ENCODE assay signal across 13 cellular contexts in genomic region chr10:132305654-132306340, GRCh38. TPM values are rescaled to one million over a fixed set of nuclear protein-coding genes. Genes with fewer than 3 reads are reported as not detected.
DNase-seq lines count a peak whose midpoint lies in the region; ATAC-seq and TF ChIP-seq lines count a peak whose summit lies in the region.
"Had no signal": no experiment of that assay in that cellular context is flagged by ENCODE, and none has a peak within 500 bp of the region (broad histone marks: within the 10 kb centered on the region; RNA-seq: fewer than 3 reads in every experiment).

No MANE protein-coding gene starts in this region.

- H3K27me3 Mint-ChIP-seq in CD4-positive, alpha-beta memory T cell: peaks cover 0 to 3% of the 10 kb centered on the region in 2 donors
- no peaks in the 10 kb centered on the region for H3K27me3 Mint-ChIP-seq in central memory CD8-positive, alpha-beta T cell
- peaks cover 76% of the 10 kb centered on the region for H3K27me3 Mint-ChIP-seq in nephron progenitor cell (ENCODE audit: low read depth, poor library complexity)

- no peaks in the 10 kb centered on the region for H3K9me2 ChIP-seq in HCT116 (ENCODE audit: insufficient read depth)

- H3K4me1 Mint-ChIP-seq in CD4-positive, alpha-beta memory T cell: peaks cover 2 to 8% (median 6%) of the 10 kb centered on the region in 4 donors
- peaks cover 6% of the 10 kb centered on the region for H3K4me1 Mint-ChIP-seq in central memory CD8-positive, alpha-beta T cell
- peaks cover 23% of the 10 kb centered on the region for H3K4me1 Mint-ChIP-seq in nephron progenitor cell

- CTCF ChIA-PET in CD4-positive, alpha-beta memory T cell (lab: Charles Lee; ENCODE audit: partially characterized antibody): no interaction called here
- CTCF ChIA-PET in HCT116 (lab: Charles Lee): no interaction called here

- H3K27me3 ChIP-seq in CD4-positive, alpha-beta memory T cell (ENCODE audit: insufficient read depth, low read length): no peaks in the 10 kb centered on the region
- no peaks in the 10 kb centered on the region for H3K27me3 ChIP-seq in HCT116 (ENCODE audit: insufficient read depth, low read length)
- H3K27me3 ChIP-seq: heart left ventricle had no signal

- TF ChIP-seq CTCF in HCT116 (IDR thresholded peaks at IDR 0.05 in 2 of 3, conservative IDR thresholded peaks at IDR 0.05 in 1 of 3; ENCODE audit: borderline replicate concordance in 1 of 3, insufficient read depth in 1 of 3, low read depth in 2 of 3, low read length in 2 of 3): no peak
- TF ChIP-seq CTCF in nephron progenitor cell (IDR thresholded peaks at IDR 0.05): no peak

- H3K4me3 Mint-ChIP-seq in CD4-positive, alpha-beta memory T cell: peak overlapping the region in 7 of 8 donors; percentile 27 to 91 (median 59)
- H3K4me3 Mint-ChIP-seq in central memory CD8-positive, alpha-beta T cell: peak overlapping the region; percentile 81
- peak overlapping the region; percentile 58 for H3K4me3 Mint-ChIP-seq in nephron progenitor cell

- POLR2A ChIA-PET in CD4-positive, alpha-beta memory T cell (lab: Charles Lee; ENCODE audit: partially characterized antibody): no interaction called here
- POLR2A ChIA-PET in HCT116 (lab: Charles Lee): no interaction called here

- DNase-seq in CD4-positive, alpha-beta memory T cell: no peak
- DNase-seq in HCT116 (ENCODE audit: low read depth, low spot score) (no peak), nephron progenitor cell (no peak), NOMO-1 (lab: John Stamatoyannopoulos, UW; ENCODE audit: unreplicated experiment in 2 of 2) (no peak), 8988T (no peak)
- no peak for DNase-seq in central memory CD8-positive, alpha-beta T cell (ENCODE audit: low spot score in 2 of 2)
- DNase-seq: left colon, NCI-H2081 treated with DMSO at 0.1 percent for 48 hours, WERI-Rb-1 had no signal

- H3K9me3 Mint-ChIP-seq in CD4-positive, alpha-beta memory T cell: peaks cover 0 to 2% (median 0%) of the 10 kb centered on the region in 8 donors
- no peaks in the 10 kb centered on the region for H3K9me3 Mint-ChIP-seq in central memory CD8-positive, alpha-beta T cell
- H3K9me3 Mint-ChIP-seq in nephron progenitor cell: peaks cover 25% of the 10 kb centered on the region

- peaks cover 13% of the 10 kb centered on the region; the same call in 1 of the 2 replicates for H3K79me2 ChIP-seq in HCT116 (ENCODE audit: insufficient read depth, low read length)

- H3K36me3 ChIP-seq in CD4-positive, alpha-beta memory T cell (ENCODE audit: insufficient read depth, low read length): no peaks in the 10 kb centered on the region
- H3K36me3 ChIP-seq in HCT116 (ENCODE audit: control insufficient read depth in 1 of 2, insufficient read depth in 2 of 2, low read length in 2 of 2): no peaks in the 10 kb centered on the region
- H3K36me3 ChIP-seq: heart left ventricle, WERI-Rb-1 had no signal

- H3K4me2 ChIP-seq in HCT116 (ENCODE audit: low read length): 0 out of 2 replicates have a peak overlapping the region, but pooled peaks have one; percentile 71

- peaks cover 15% of the 10 kb centered on the region for H3K4me1 ChIP-seq in CD4-positive, alpha-beta memory T cell (ENCODE audit: insufficient read depth, low read length)
- peaks cover 3 to 13% of the 10 kb centered on the region in 2 experiments; a peak in 2 of 4 replicates for H3K4me1 ChIP-seq in HCT116 (ENCODE audit: control insufficient read depth in 1 of 2, insufficient read depth in 2 of 2, low read length in 2 of 2)

- H3K4me3 ChIP-seq in CD4-positive, alpha-beta memory T cell (ENCODE audit: low read length in 2 of 2): no peak overlapping the region
- no peak overlapping the region for H3K4me3 ChIP-seq in HCT116 (replicated peaks in 1 of 2; ENCODE audit: low read depth in 1 of 2, low read length in 2 of 2)

- intact Hi-C loops in CD4-positive, alpha-beta memory T cell (cut with micrococcal nuclease): loop anchor here (2.0 to 5.0 kb wide), 4 partner anchors 47 to 148 kb away; no protein-coding TSS in a partner anchor
- intact Hi-C loops in HCT116 (cut with micrococcal nuclease): no loop called here

- H4K20me1 ChIP-seq in HCT116 (ENCODE audit: insufficient read depth): no peaks in the 10 kb centered on the region

- no peak overlapping the region for H2AFZ ChIP-seq in HCT116 (ENCODE audit: low read depth, low read length, poor library complexity, severe bottlenecking)

- H3K36me3 Mint-ChIP-seq in CD4-positive, alpha-beta memory T cell: peaks cover 0 to 2% of the 10 kb centered on the region in 2 donors
- peaks cover 3% of the 10 kb centered on the region for H3K36me3 Mint-ChIP-seq in central memory CD8-positive, alpha-beta T cell (ENCODE audit: insufficient read depth)
- peaks cover 12% of the 10 kb centered on the region for H3K36me3 Mint-ChIP-seq in nephron progenitor cell (ENCODE audit: low read depth)

- peak overlapping the region in 2 of 7 donors; percentile 12 to 68 for H3K27ac Mint-ChIP-seq in CD4-positive, alpha-beta memory T cell
- no peak overlapping the region for H3K27ac Mint-ChIP-seq in central memory CD8-positive, alpha-beta T cell (ENCODE audit: low read depth)
- no peak overlapping the region for H3K27ac Mint-ChIP-seq in nephron progenitor cell

- H3K27ac ChIP-seq in CD4-positive, alpha-beta memory T cell (ENCODE audit: low read depth, low read length): no peak overlapping the region
- H3K27ac ChIP-seq in HCT116 (ENCODE audit: low read depth, low read length): no peak overlapping the region
- H3K27ac ChIP-seq: heart left ventricle, WERI-Rb-1 had no signal

- ATAC-seq in HCT116: no peak
- ATAC-seq in central memory CD8-positive, alpha-beta T cell (replicated peaks; ENCODE audit: extremely low read depth, poor library complexity, severe bottlenecking): no peak
- no peak for ATAC-seq in HG03565 (IDR thresholded peaks at IDR 0.05; ENCODE audit: unreplicated experiment)
- ATAC-seq in HG02678 (IDR thresholded peaks at IDR 0.05; ENCODE audit: unreplicated experiment): no peak
- ATAC-seq: esophagus mucosa, heart left ventricle, left colon had no signal

- no peak overlapping the region for H3K9ac ChIP-seq in HCT116 (ENCODE audit: low read length)

- RAD21 ChIA-PET in HCT116 (lab: Charles Lee; ENCODE audit: low non-redundant PET in 1 of 2, low total read pairs in 2 of 2, uncharacterized antibody in 2 of 2, unreplicated experiment in 2 of 2): no interaction called here

- no TSS peak for BruUV-seq in HCT116 (replicated peaks; lab: Mats Ljungman, UMichigan)

- no peaks in the 10 kb centered on the region for H3K9me3 ChIP-seq in CD4-positive, alpha-beta memory T cell (ENCODE audit: control insufficient read depth in 1 of 2, low read length in 2 of 2)
- H3K9me3 ChIP-seq in HCT116 (ENCODE audit: control insufficient read depth in 1 of 2, insufficient read depth in 1 of 2, low read depth in 1 of 2, low read length in 2 of 2): no peaks in the 10 kb centered on the region
- H3K9me3 ChIP-seq: heart left ventricle had no signal

- no peak for TF ChIP-seq POLR2A in HCT116 (IDR thresholded peaks at IDR 0.05; ENCODE audit: borderline replicate concordance, extremely low read depth, insufficient read depth, insufficient read length)

- no peak for TF ChIP-seq RAD21 in HCT116 (IDR thresholded peaks at IDR 0.05; ENCODE audit: low read depth)

TF ChIP-seq in HCT116, 20 proteins besides CTCF, POLR2A, EP300 and RAD21:
- no peak for TF ChIP-seq TCF7L2 (IDR thresholded peaks at IDR 0.05; ENCODE audit: borderline replicate concordance, extremely low read depth, insufficient read depth, insufficient read length)
- TF ChIP-seq ZFX (IDR thresholded peaks at IDR 0.05): no peak
- TF ChIP-seq JUND (IDR thresholded peaks at IDR 0.05): no peak
- TF ChIP-seq CEBPB (IDR thresholded peaks at IDR 0.05; ENCODE audit: low read depth): no peak
- TF ChIP-seq POLR2AphosphoS5 (IDR thresholded peaks at IDR 0.05; ENCODE audit: low read depth, low read length): no peak
- no peak for TF ChIP-seq SP1 (IDR thresholded peaks at IDR 0.05; ENCODE audit: low read depth)
- TF ChIP-seq FOSL1 (IDR thresholded peaks at IDR 0.05; ENCODE audit: low read depth): no peak
- no peak for TF ChIP-seq ZNF274 (IDR thresholded peaks at IDR 0.05; ENCODE audit: low read depth, low read length)
- no peak for TF ChIP-seq SIN3A (IDR thresholded peaks at IDR 0.05; ENCODE audit: low read depth)
- TF ChIP-seq CBX3 (IDR thresholded peaks at IDR 0.05; ENCODE audit: low read depth): no peak
- no peak for TF ChIP-seq SRF (IDR thresholded peaks at IDR 0.05; ENCODE audit: low read depth)
TF ChIP-seq in HCT116: peak in this region for 0.

RNA-seq across cellular contexts. Expression of gene STK32C, which starts 2.0 kb away (rescaled TPM):
- 10 to 100 TPM; 12.8 to 14.7 TPM for total RNA-seq in CD4-positive, alpha-beta memory T cell
- polyA plus RNA-seq in CD4-positive, alpha-beta memory T cell: 1 to 10 TPM; 7.5 to 8.5 TPM
- total RNA-seq in HCT116 (2021; ENCODE audit: unreplicated experiment): 29.7 TPM
- polyA plus RNA-seq in HCT116 (2012): 33.6 and 34.4 TPM in 2 replicates

RNA-seq across cellular contexts. Expression of gene LRRC27, which starts 26.2 kb away (rescaled TPM):
- total RNA-seq in CD4-positive, alpha-beta memory T cell: 1 to 10 TPM; 3.7 to 3.8 TPM
- 1 to 10 TPM in 1 of 2 donors, under 1 TPM in 1; 0.90 to 2.3 TPM for polyA plus RNA-seq in CD4-positive, alpha-beta memory T cell
- 4.1 TPM for total RNA-seq in HCT116 (2021; ENCODE audit: unreplicated experiment)
- 1.7 and 2.7 TPM in 2 replicates for polyA plus RNA-seq in HCT116 (2012)
